In genomic region chr4:77787969-77788368, GRCh38 we compare ENCODE assay signal across 1 cellular context.
TF ChIP-seq lines count a peak whose summit lies in the region.

No MANE protein-coding gene starts in this region.

TF ChIP-seq in HepG2, 621 proteins besides CTCF, POLR2A, EP300 and RAD21 (continued from another document):
- TF ChIP-seq HIC2 (CRISPR knock-in tag; IDR thresholded peaks at IDR 0.05; ENCODE audit: low read depth): no peak
